Comparison of ENCODE assay signal across 1 cellular context in genomic region chr16:350203-350602, GRCh38.
TF ChIP-seq lines count a peak whose summit lies in the region.

No MANE protein-coding gene starts in this region.

TF ChIP-seq in WTC11, 78 proteins besides CTCF, POLR2A, EP300 and RAD21 (continued from another document):
- no peak for TF ChIP-seq ARID4B (CRISPR knock-in tag; IDR thresholded peaks at IDR 0.05; ENCODE audit: borderline replicate concordance)
- TF ChIP-seq SMAD3 (CRISPR knock-in tag; IDR thresholded peaks at IDR 0.05; ENCODE audit: borderline replicate concordance), result no peak
- TF ChIP-seq FOXK1 (CRISPR knock-in tag; IDR thresholded peaks at IDR 0.05), result no peak
- TF ChIP-seq AR (CRISPR knock-in tag; IDR thresholded peaks at IDR 0.05), result no peak
- TF ChIP-seq CREB1 (CRISPR knock-in tag; IDR thresholded peaks at IDR 0.05), result no peak
- TF ChIP-seq, protein P1, sequence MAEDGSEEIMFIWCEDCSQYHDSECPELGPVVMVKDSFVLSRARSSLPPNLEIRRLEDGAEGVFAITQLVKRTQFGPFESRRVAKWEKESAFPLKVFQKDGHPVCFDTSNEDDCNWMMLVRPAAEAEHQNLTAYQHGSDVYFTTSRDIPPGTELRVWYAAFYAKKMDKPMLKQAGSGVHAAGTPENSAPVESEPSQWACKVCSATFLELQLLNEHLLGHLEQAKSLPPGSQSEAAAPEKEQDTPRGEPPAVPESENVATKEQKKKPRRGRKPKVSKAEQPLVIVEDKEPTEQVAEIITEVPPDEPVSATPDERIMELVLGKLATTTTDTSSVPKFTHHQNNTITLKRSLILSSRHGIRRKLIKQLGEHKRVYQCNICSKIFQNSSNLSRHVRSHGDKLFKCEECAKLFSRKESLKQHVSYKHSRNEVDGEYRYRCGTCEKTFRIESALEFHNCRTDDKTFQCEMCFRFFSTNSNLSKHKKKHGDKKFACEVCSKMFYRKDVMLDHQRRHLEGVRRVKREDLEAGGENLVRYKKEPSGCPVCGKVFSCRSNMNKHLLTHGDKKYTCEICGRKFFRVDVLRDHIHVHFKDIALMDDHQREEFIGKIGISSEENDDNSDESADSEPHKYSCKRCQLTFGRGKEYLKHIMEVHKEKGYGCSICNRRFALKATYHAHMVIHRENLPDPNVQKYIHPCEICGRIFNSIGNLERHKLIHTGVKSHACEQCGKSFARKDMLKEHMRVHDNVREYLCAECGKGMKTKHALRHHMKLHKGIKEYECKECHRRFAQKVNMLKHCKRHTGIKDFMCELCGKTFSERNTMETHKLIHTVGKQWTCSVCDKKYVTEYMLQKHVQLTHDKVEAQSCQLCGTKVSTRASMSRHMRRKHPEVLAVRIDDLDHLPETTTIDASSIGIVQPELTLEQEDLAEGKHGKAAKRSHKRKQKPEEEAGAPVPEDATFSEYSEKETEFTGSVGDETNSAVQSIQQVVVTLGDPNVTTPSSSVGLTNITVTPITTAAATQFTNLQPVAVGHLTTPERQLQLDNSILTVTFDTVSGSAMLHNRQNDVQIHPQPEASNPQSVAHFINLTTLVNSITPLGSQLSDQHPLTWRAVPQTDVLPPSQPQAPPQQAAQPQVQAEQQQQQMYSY (CRISPR knock-in tag; IDR thresholded peaks at IDR 0.05), result no peak
- TF ChIP-seq HMGA2 (CRISPR knock-in tag; IDR thresholded peaks at IDR 0.05), result no peak
